In the genomic region with DNA sequence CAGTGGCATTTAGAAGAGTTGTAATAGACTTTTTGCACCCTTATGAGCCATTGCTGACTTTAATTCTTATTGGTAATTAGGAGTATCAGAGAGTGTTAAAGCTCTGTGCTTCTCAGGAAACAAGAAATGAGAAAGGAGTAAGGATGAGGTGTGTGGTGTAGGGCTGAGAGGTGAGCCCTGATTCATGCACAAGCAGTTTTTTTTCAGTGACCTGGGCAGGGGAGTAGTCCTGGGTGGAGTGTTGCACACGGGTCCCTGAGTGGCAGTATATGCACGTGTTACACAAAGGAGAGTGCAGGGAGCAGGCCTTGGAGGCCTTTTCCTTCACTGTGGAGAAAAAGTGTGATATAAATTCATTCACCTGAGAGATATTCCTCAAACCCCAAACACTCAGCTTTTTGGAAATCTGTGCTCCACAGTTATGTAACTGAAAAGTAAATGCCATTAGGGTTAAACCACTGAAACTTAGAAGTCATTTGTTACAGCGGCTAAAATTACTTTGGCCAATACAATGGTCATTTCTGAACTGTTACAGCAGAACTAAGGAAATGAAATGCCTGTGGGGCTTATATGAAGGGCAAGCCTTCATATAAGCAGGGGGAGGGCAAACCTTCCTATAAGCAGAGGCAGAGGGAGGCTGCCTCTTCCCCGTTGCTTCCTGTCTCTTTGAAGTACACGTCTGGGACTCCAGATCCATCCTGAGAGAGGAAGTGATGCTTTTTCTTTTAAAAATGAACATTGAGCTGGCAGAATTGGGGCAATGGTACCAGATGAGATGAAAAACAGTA, we compare ENCODE assay signal across 15 cellular contexts.
DNase-seq lines count a peak whose midpoint lies in the region; ATAC-seq, FAIRE-seq and TF ChIP-seq lines count a peak whose summit lies in the region.
"Had no signal": no experiment of that assay in that cellular context is flagged by ENCODE, and none has a peak within 500 bp of the region (broad histone marks: within the 10 kb centered on the region; RNA-seq: fewer than 3 reads in every experiment).

No MANE protein-coding gene starts in this region.

- ATAC-seq in A549 = peak; percentile 42 to 45; a peak in 3 of 6 replicates
- no peak for ATAC-seq in gastrocnemius medialis

- no peak overlapping the region for H3K9ac ChIP-seq in endodermal cell (ENCODE audit: extremely low read depth, low read length, poor library complexity, severe bottlenecking)

- no peaks in the 10 kb centered on the region for H3K27me3 Mint-ChIP-seq in endodermal cell (ENCODE audit: insufficient read depth)

- intact Hi-C loops in gastrocnemius medialis (cut with DNase I; ENCODE audit: low total_unique reads) = no loop called here

- TF ChIP-seq POLR2A in A549 (IDR thresholded peaks at IDR 0.05; ENCODE audit: low read length) = no peak
- TF ChIP-seq POLR2A in gastrocnemius medialis (IDR thresholded peaks at IDR 0.05) = no peak

- H3K27me3 ChIP-seq in endodermal cell (ENCODE audit: control insufficient read depth, insufficient read depth, low read length, poor library complexity, severe bottlenecking) (no peaks in the 10 kb centered on the region), gastrocnemius medialis (no peaks in the 10 kb centered on the region), BE2C (no peaks in the 10 kb centered on the region)
- H3K27me3 ChIP-seq: Peyer's patch, tibial artery had no signal

- 9% methylated on average over 5 of the region's 5 CpGs for WGBS in A549 (ENCODE audit: missing lambda C conversion rate)
- WGBS in endodermal cell (ENCODE audit: insufficient coverage in 1 of 2, insufficient read length in 1 of 2), 2 experiments = 80 to 86% methylated on average over 5 of the region's 5 CpGs

- no peaks in the 10 kb centered on the region for H3K36me3 Mint-ChIP-seq in endodermal cell (ENCODE audit: low read depth)

- H3K4me3 ChIP-seq in A549 = no peak overlapping the region
- no peak overlapping the region for H3K4me3 ChIP-seq in endodermal cell (ENCODE audit: low read length)
- H3K4me3 ChIP-seq in gastrocnemius medialis = no peak overlapping the region
- no peak overlapping the region for H3K4me3 ChIP-seq in BE2C (ENCODE audit: low read depth, low read length)
- H3K4me3 ChIP-seq: Peyer's patch, tibial artery had no signal

- DNase-seq in A549 (ENCODE audit: low read depth in 1 of 2, low spot score in 1 of 2) = no peak
- DNase-seq in GM13977 (ENCODE audit: low spot score) = peak; percentile 21
- DNase-seq in HT1080 (ENCODE audit: low read depth) = peak; percentile 48
- DNase-seq in endodermal cell = no peak
- no peak for DNase-seq in T1000 (lab: John Stamatoyannopoulos, UW)
- DNase-seq in gastrocnemius medialis = no peak
- no peak for DNase-seq in BE2C
- no peak for DNase-seq in germinal center (ENCODE audit: low spot score)
- DNase-seq: NCI-H1048, NCI-H226, Peyer's patch, tibial artery had no signal

- TF ChIP-seq RAD21 in A549 (conservative IDR thresholded peaks at IDR 0.05 in 1 of 2, IDR thresholded peaks at IDR 0.05 in 1 of 2) = no peak

- no peaks in the 10 kb centered on the region for H3K9me3 Mint-ChIP-seq in endodermal cell
- H3K9me3 Mint-ChIP-seq: activated T-helper 2 cell treated with anti-CD3 and anti-CD28 coated beads, Interferon-gamma antibody, Interleukin-2, Interleukin-4, amounts not matched to agents 10 μg/mL and 5 μg/mL and 100 μg/mL, durations not matched to agents 14 hours and 24 hours and 36 hours; T-helper 1 cell treated with Interleukin-12 subunit alpha and Interleukin-12 subunit beta and Interleukin-4 antibody, amounts not matched to agents 30 μg/mL and 1 μg/mL, for 36 hours had no signal

- TF ChIP-seq EP300 in A549 (IDR thresholded peaks at IDR 0.05) = no peak

- H3K9me3 ChIP-seq in A549 = no peaks in the 10 kb centered on the region
- no peaks in the 10 kb centered on the region for H3K9me3 ChIP-seq in endodermal cell (ENCODE audit: control insufficient read depth, low read length)
- H3K9me3 ChIP-seq in gastrocnemius medialis = no peaks in the 10 kb centered on the region
- H3K9me3 ChIP-seq in BE2C = no peaks in the 10 kb centered on the region
- H3K9me3 ChIP-seq: Peyer's patch, tibial artery had no signal

- H3K4me3 Mint-ChIP-seq in endodermal cell = no peak overlapping the region
- H3K4me3 Mint-ChIP-seq: T-helper 1 cell treated with Interleukin-12 subunit alpha and Interleukin-12 subunit beta and Interleukin-4 antibody, amounts not matched to agents 30 μg/mL and 1 μg/mL, for 36 hours had no signal

- no peaks in the 10 kb centered on the region for H3K4me1 Mint-ChIP-seq in endodermal cell

- peak overlapping the region; percentile 15 for H3K27ac Mint-ChIP-seq in endodermal cell
- H3K27ac Mint-ChIP-seq: activated T-helper 2 cell treated with anti-CD3 and anti-CD28 coated beads, Interferon-gamma antibody, Interleukin-2, Interleukin-4, amounts not matched to agents 10 μg/mL and 5 μg/mL and 100 μg/mL, durations not matched to agents 14 hours and 24 hours and 36 hours; T-helper 1 cell treated with Interleukin-12 subunit alpha and Interleukin-12 subunit beta and Interleukin-4 antibody, amounts not matched to agents 30 μg/mL and 1 μg/mL, for 36 hours had no signal

- in situ Hi-C loops in GM13977 (cut with MboI; ENCODE audit: low pct_unique_long_range_greater_than_20kb, low sequenced_read_pairs, unreplicated experiment) = no loop called here
- in situ Hi-C loops in gastrocnemius medialis (cut with MboI; ENCODE audit: low sequenced_read_pairs in 4 of 4) = no loop called here

- POLR2A ChIA-PET in A549 (lab: Yijun Ruan, JAX) = no interaction called here

- H3K4me2 ChIP-seq in A549 = no peak overlapping the region

- H3K36me3 ChIP-seq in endodermal cell (ENCODE audit: control insufficient read depth, insufficient read depth, low read length) (no peaks in the 10 kb centered on the region), gastrocnemius medialis (no peaks in the 10 kb centered on the region), BE2C (no peaks in the 10 kb centered on the region)
- H3K36me3 ChIP-seq: Peyer's patch, tibial artery had no signal

- FAIRE-seq in A549 (lab: Jason Lieb, UNC) = no peak
- FAIRE-seq: islet of Langerhans had no signal

- H3K4me1 ChIP-seq in A549 (no peaks in the 10 kb centered on the region), endodermal cell (ENCODE audit: control insufficient read depth, insufficient read depth, low read length) (no peaks in the 10 kb centered on the region), gastrocnemius medialis (no peaks in the 10 kb centered on the region), BE2C (peaks cover 5% of the 10 kb centered on the region; the same call in 1 of the 2 replicates)
- H3K4me1 ChIP-seq: Peyer's patch, tibial artery had no signal

- TF ChIP-seq CTCF in A549 (IDR thresholded peaks at IDR 0.05) (no peak), GM13977 (IDR thresholded peaks at IDR 0.05; ENCODE audit: extremely low read depth, insufficient read depth, missing control alignments) (no peak), endodermal cell (conservative IDR thresholded peaks at IDR 0.05) (no peak), gastrocnemius medialis (IDR thresholded peaks at IDR 0.05 in 4 of 5, conservative IDR thresholded peaks at IDR 0.05 in 1 of 5) (no peak), BE2C (IDR thresholded peaks at IDR 0.05; ENCODE audit: low read depth, low read length) (no peak)

- CTCF ChIA-PET in A549 (lab: Yijun Ruan, JAX) = interaction anchor here (1.7 kb wide), 1 partner anchor 20 kb away, joined by 5 read pairs; no protein-coding TSS in a partner anchor

- H3K27ac ChIP-seq in A549 (no peak overlapping the region), endodermal cell (ENCODE audit: low read depth, low read length) (no peak overlapping the region), gastrocnemius medialis (no peak overlapping the region)
- H3K27ac ChIP-seq: Peyer's patch, tibial artery had no signal

TF ChIP-seq in A549, 52 proteins besides CTCF, POLR2A, EP300 and RAD21:
- TF ChIP-seq HOXB13 (CRISPR knock-in tag; IDR thresholded peaks at IDR 0.05; ENCODE audit: low read depth) (no peak), NPAS2 (CRISPR knock-in tag; IDR thresholded peaks at IDR 0.05; ENCODE audit: borderline replicate concordance) (no peak), ZSCAN20 (CRISPR knock-in tag; IDR thresholded peaks at IDR 0.05) (no peak), BHLHE40 (IDR thresholded peaks at IDR 0.05; ENCODE audit: low read depth, low read length) (no peak)

Comparison
In these comparisons a context has a peak if more than half of its experiments do, and no peak if none do; other contexts are left out.
1. ATAC-seq: peak in A549 (2 of 2); none in gastrocnemius medialis (0 of 2).
2. DNase-seq: peak in GM13977 (single experiment) and HT1080 (single experiment); none in A549 (0 of 2), endodermal cell (single experiment), T1000 (single experiment), gastrocnemius medialis (0 of 2), BE2C (single experiment) and germinal center (single experiment).